Comparison of ENCODE assay signal across 8 cellular contexts in genomic region chr9:35079426-35080341, GRCh38. TPM values are rescaled to one million over a fixed set of nuclear protein-coding genes. Genes with fewer than 3 reads are reported as not detected.
DNase-seq lines count a peak whose midpoint lies in the region; ATAC-seq and TF ChIP-seq lines count a peak whose summit lies in the region.

FANCG (minus strand) TSS chr9:35079942; CDS start chr9:35079524, 418 bp downstream.

- ATAC-seq in GM18867 (IDR thresholded peaks at IDR 0.05; ENCODE audit: unreplicated experiment) (peak; percentile 87), HG03103 (IDR thresholded peaks at IDR 0.05; ENCODE audit: low read depth, unreplicated experiment) (peak; percentile 85)

- no peak for TF ChIP-seq CTCF in WI38 (IDR thresholded peaks at IDR 0.05; ENCODE audit: low read depth, low read length)
- TF ChIP-seq CTCF in cardiac fibroblast (IDR thresholded peaks at IDR 0.05; ENCODE audit: low read depth, low read length) = no peak

- peak within 1 kb of the TSS; percentile 54 for H2AFZ ChIP-seq in ACC112 (ENCODE audit: low read length, unreplicated experiment)

- H3K9me3 Mint-ChIP-seq in immature natural killer cell = no peaks in the 10 kb centered on the region

- H3K4me1 ChIP-seq in ACC112 (ENCODE audit: control insufficient read depth, insufficient read depth, low read length, unreplicated experiment) = peaks cover 10% of the 10 kb centered on the region

- H3K27me3 Mint-ChIP-seq in immature natural killer cell (ENCODE audit: low read depth in 3 of 3) = peaks cover 0 to 3% (median 2%) of the 10 kb centered on the region in 3 donors

- H3K4me1 Mint-ChIP-seq in immature natural killer cell = peaks cover 23 to 25% of the 10 kb centered on the region in 2 donors

- peak within 1 kb of the TSS; percentile 76 for H3K27ac ChIP-seq in ACC112 (ENCODE audit: low read depth, low read length)

- H3K36me3 Mint-ChIP-seq in immature natural killer cell = peaks cover 0 to 6% (median 4%) of the 10 kb centered on the region in 3 donors

- peak within 1 kb of the TSS; percentile 91 to 98 (median 93) for H3K4me3 Mint-ChIP-seq in immature natural killer cell

- H3K79me2 ChIP-seq in ACC112 (ENCODE audit: control insufficient read depth, insufficient read depth, low read length, unreplicated experiment) = peaks cover 26% of the 10 kb centered on the region

- H3K27ac Mint-ChIP-seq in immature natural killer cell = peak within 1 kb of the TSS; percentile 83 to 92 (median 87)

- DNase-seq in NCI-H2196 (lab: John Stamatoyannopoulos, UW; ENCODE audit: unreplicated experiment) = peak; percentile 92
- DNase-seq in cardiac fibroblast (ENCODE audit: low read depth in 2 of 2) = peak; percentile 93
- peak; percentile 71 to 73 (median 73) for DNase-seq in immature natural killer cell
- DNase-seq in smooth muscle cell of the brain vasculature (ENCODE audit: low read depth, low spot score) = peak; percentile 84

- peak within 1 kb of the TSS; percentile 87 for H3K4me3 ChIP-seq in ACC112 (ENCODE audit: low read depth, low read length)
- peak within 1 kb of the TSS; percentile 79 for H3K4me3 ChIP-seq in WI38 (ENCODE audit: low read depth, low read length)
- H3K4me3 ChIP-seq in cardiac fibroblast (replicated peaks in 1 of 2; ENCODE audit: low read depth in 2 of 2, low read length in 2 of 2) = peak within 1 kb of the TSS; percentile 71 to 74

- no peaks in the 10 kb centered on the region; the same call in 1 of the 2 replicates for H3K36me3 ChIP-seq in ACC112 (ENCODE audit: insufficient read depth, low read length)

- H3K27me3 ChIP-seq in ACC112 (ENCODE audit: insufficient read depth, low read length) = no peaks in the 10 kb centered on the region

RNA-seq across cellular contexts. Expression of gene FANCG, which starts in this region (rescaled TPM):
- 10 to 100 TPM in 2 of 3 donors, 1 to 10 TPM in 1; 9.5 to 15.0 (median 10.6) TPM for polyA plus RNA-seq in immature natural killer cell

Comparison
In these comparisons a context has a peak if more than half of its experiments do, and no peak if none do; other contexts are left out.
1. Peak in every context shown above with its lines: DNase-seq, ATAC-seq, H3K4me3 ChIP-seq and H3K27ac ChIP-seq.